15 cellular contexts compared by ENCODE assay signal in the genomic region with DNA sequence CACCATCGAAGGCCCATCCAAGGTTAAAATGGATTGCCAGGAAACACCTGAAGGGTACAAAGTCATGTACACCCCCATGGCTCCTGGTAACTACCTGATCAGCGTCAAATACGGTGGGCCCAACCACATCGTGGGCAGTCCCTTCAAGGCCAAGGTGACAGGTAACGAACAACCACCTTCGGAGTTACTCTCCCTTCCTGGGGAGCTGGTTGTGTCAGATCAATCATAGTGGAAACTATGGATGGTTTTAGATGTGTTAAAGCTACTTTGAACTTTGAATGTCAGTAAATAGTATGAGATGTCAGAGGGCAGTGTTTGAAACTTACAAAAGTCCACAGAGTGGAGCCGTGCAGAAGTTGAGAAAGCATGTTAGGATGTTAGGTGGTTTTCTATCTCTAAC. TPM values are rescaled to one million over a fixed set of nuclear protein-coding genes. Genes with fewer than 3 reads are reported as not detected.
"Had no signal": no experiment of that assay in that cellular context is flagged by ENCODE, and none has a peak within 500 bp of the region (broad histone marks: within the 10 kb centered on the region; RNA-seq: fewer than 3 reads in every experiment).

No MANE protein-coding gene starts in this region.

- H3K27me3 ChIP-seq: cardiac muscle cell, colonic mucosa had no signal

- H3K9me3 ChIP-seq: colonic mucosa had no signal

- DNase-seq: activated B cell treated with CpG ODN at 0.5 μM for 24 hours; activated CD4-positive, alpha-beta T cell treated with anti-CD3 and anti-CD28 coated beads, Interleukin-2, amount 10 ng/mL, durations not matched to agents 24 days and 14 days; activated naive CD4-positive, alpha-beta T cell treated with Interleukin-2 at 50 U/mL for 16 hours; activated naive CD8-positive, alpha-beta T cell treated with anti-CD3 and anti-CD28 coated beads, Interleukin-2, amount 50 U/mL, for 24 hours; colonic mucosa; effector CD4-positive, alpha-beta T cell; trophoblast cell had no signal

- ATAC-seq: activated naive CD8-positive, alpha-beta T cell treated with anti-CD3 and anti-CD28 coated beads, Interleukin-2, amount 50 U/mL, for 24 hours; natural killer cell treated with Interleukin-12 subunit alpha and Interleukin-12 subunit beta and Interleukin-15 and Interleukin-18, amount 100 ng/mL, for 72 hours had no signal

- H3K36me3 ChIP-seq: cardiac muscle cell had no signal

- H3K27ac ChIP-seq: cardiac muscle cell, colonic mucosa, SK-N-MC had no signal

- H3K4me3 ChIP-seq: cardiac muscle cell, colonic mucosa, SK-N-MC, skin epidermis had no signal

RNA-seq across cellular contexts. Expression of a gene that starts 42.3 kb away (rescaled TPM):
- total RNA-seq: activated CD4-positive, alpha-beta T cell treated with anti-CD3 and anti-CD28 coated beads, Interleukin-2, amount 10 ng/mL, durations not matched to agents 24 days and 14 days; activated T-helper 1 cell treated with anti-CD3 and anti-CD28 coated beads, Interleukin-12 subunit alpha, Interleukin-12 subunit beta, Interleukin-2, Interleukin-4 antibody, amounts not matched to agents 30 ng/mL and 10 ng/mL and 1 ng/mL, durations not matched to agents 14 hours and 24 hours and 36 hours; fibroblast of lung; natural killer cell treated with Interleukin-12 subunit alpha and Interleukin-12 subunit beta and Interleukin-15 and Interleukin-18, amount 100 ng/mL, for 72 hours; osteoblast; T-helper 1 cell treated with Interleukin-12 subunit alpha and Interleukin-12 subunit beta and Interleukin-4 antibody, amounts not matched to agents 30 ng/mL and 1 ng/mL, for 36 hours had no signal
- polyA plus RNA-seq: fibroblast of lung had no signal
